Comparison of ENCODE assay signal across 8 cellular contexts in the genomic region with DNA sequence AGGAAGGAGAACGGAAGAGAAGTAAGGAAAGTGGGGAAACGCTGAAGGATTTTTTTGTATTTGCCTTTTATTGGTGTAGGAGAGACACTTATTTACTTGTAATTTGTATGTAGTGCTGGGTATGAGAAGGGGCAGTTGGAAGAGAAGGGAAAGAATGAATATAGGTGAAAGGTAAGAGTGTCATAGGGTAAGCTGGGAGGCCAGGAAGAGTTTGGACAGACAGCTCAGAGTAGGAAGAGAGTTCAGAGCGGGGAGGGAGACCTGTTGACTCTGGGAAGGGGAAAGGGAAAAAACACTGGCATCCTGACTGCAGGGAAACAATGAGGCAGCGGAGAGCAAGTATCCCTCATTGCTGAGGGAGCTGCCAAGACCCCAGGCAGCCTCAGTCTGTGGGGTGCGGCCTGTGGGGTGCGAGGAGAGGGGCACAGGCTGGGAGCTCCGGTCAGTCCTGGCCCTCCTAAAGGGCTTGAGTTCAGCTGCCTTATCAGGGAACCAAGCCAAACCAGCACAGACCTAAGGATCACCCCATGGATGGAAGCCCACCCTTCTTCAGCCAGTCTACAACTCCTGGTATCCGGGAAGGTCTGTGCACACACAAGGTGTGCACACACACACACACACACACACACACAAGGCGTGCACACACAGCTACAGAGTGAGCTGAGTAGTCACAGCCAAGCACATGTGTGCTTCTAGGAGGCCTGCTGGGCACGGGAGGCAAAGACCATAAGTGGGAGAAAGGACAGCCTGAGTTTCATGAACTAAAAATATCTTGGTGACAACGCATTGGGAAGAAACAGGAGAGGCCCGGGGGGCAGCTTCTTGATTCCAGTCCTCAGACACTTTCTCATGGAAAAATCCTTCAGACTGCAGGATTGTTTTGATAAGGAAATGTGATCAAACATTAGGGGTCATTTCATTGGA. TPM values are rescaled to one million over a fixed set of nuclear protein-coding genes. Genes with fewer than 3 reads are reported as not detected.
A peak's percentile ranks its signal among the peaks of the same experiment; 100 is the strongest.
DNase-seq lines count a peak whose midpoint lies in the region; ATAC-seq and TF ChIP-seq lines count a peak whose summit lies in the region.
"Had no signal": no experiment of that assay in that cellular context is flagged by ENCODE, and none has a peak within 500 bp of the region (broad histone marks: within the 10 kb centered on the region; RNA-seq: fewer than 3 reads in every experiment).

No MANE protein-coding gene starts in this region.

- ATAC-seq in HG02759 (IDR thresholded peaks at IDR 0.05; ENCODE audit: unreplicated experiment), result no peak

- H3K4me3 ChIP-seq in colonic mucosa, result no peak overlapping the region
- peak overlapping the region; percentile 0 to 65 for H3K4me3 ChIP-seq in tibial artery

- H3K27me3 ChIP-seq in colonic mucosa (no peaks in the 10 kb centered on the region), tibial artery (no peaks in the 10 kb centered on the region)

- no peaks in the 10 kb centered on the region for H3K9me3 ChIP-seq in colonic mucosa
- no peaks in the 10 kb centered on the region for H3K9me3 ChIP-seq in tibial artery

- H3K36me3 ChIP-seq in colonic mucosa (no peaks in the 10 kb centered on the region), tibial artery (no peaks in the 10 kb centered on the region)

- peak overlapping the region; percentile 44 to 83 for H3K9ac ChIP-seq in colonic mucosa (ENCODE audit: low read depth in 2 of 2, low read length in 2 of 2)

- intact Hi-C loops in colonic mucosa (cut with DNase I), result no loop called here
- intact Hi-C loops in tibial artery (cut with DNase I; ENCODE audit: low total_unique reads), result loop anchor here (5.0 kb wide), 2 partner anchors 50 to 120 kb away; a partner anchor contains a TSS

- peak; percentile 3 for DNase-seq in NCI-H2227 treated with DMSO at 0.1 percent for 48 hours (lab: John Stamatoyannopoulos, UW)
- DNase-seq in colonic mucosa, result peak; percentile 56
- DNase-seq in medulla oblongata (ENCODE audit: extremely low spot score), result peak; percentile 44
- peak; percentile 73 to 89 for DNase-seq in tibial artery
- no peak for DNase-seq in HuH-7.5 (ENCODE audit: low spot score)
- no peak for DNase-seq in OCI-M2 (lab: John Stamatoyannopoulos, UW; ENCODE audit: unreplicated experiment)

- peak overlapping the region; percentile 99 for H3K27ac ChIP-seq in colonic mucosa
- H3K27ac ChIP-seq in tibial artery, result peak overlapping the region; percentile 91 to 96
- H3K27ac ChIP-seq: HL-60 had no signal

- TF ChIP-seq CTCF in colonic mucosa (IDR thresholded peaks at IDR 0.05) (no peak), tibial artery (IDR thresholded peaks at IDR 0.05) (no peak)

- H3K4me1 ChIP-seq in colonic mucosa (peaks cover 22% of the 10 kb centered on the region), tibial artery (peaks cover 3 to 77% (median 51%) of the 10 kb centered on the region in 4 donors)

RNA-seq across cellular contexts. Expression of a gene that starts 2.9 kb away (rescaled TPM):
- 10 to 100 TPM; 62.0 to 66.6 TPM for total RNA-seq in colonic mucosa

Comparison
In these comparisons a context has a peak if more than half of its experiments do, and no peak if none do; other contexts are left out.
1. DNase-seq: peak in NCI-H2227 treated with DMSO at 0.1 percent for 48 hours (single experiment), colonic mucosa (single experiment), medulla oblongata (single experiment) and tibial artery (2 of 2); none in HuH-7.5 (single experiment) and OCI-M2 (single experiment).